8 cellular contexts compared by ENCODE assay signal in the genomic region with DNA sequence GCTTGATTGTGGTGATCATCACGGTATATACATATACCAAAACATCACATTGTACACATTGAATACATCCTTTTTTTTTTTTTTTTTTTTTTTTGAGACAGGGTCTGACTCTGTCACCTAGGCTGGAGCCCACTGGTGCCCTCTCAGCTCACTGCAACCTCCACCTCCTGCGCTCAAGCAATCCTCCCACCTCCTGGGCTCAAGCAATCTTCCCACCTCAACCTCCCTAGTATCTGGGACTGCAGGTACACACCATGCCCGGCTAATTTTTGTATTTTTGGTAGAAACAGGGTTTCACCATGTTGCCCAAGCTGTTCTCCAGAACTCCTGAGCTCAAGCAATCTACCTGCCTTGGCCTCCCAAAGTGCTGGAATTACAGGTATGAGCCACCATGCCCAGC. TPM values are rescaled to one million over a fixed set of nuclear protein-coding genes. Genes with fewer than 3 reads are reported as not detected.
"Had no signal": no experiment of that assay in that cellular context is flagged by ENCODE, and none has a peak within 500 bp of the region (broad histone marks: within the 10 kb centered on the region; RNA-seq: fewer than 3 reads in every experiment).

No MANE protein-coding gene starts in this region.

RNA-seq across cellular contexts. Expression of gene BARX1, which starts 8.3 kb away (rescaled TPM):
- total RNA-seq: activated B cell treated with CpG ODN at 0.5 μM for 24 hours, adrenal gland, cerebellum, dermis microvascular lymphatic vessel endothelial cell, epithelial cell of proximal tubule, frontal cortex, T-helper 17 cell had no signal
- polyA plus RNA-seq: aorta had no signal
